6 cellular contexts compared by ENCODE assay signal in genomic region chr19:663682-664117, GRCh38. TPM values are rescaled to one million over a fixed set of nuclear protein-coding genes. Genes with fewer than 3 reads are reported as not detected.
DNase-seq lines count a peak whose midpoint lies in the region; TF ChIP-seq lines count a peak whose summit lies in the region.

No MANE protein-coding gene starts in this region.

- no peak for TF ChIP-seq POLR2A in sigmoid colon (IDR thresholded peaks at IDR 0.05)

- intact Hi-C loops in sigmoid colon (cut with DNase I) = loop anchor here (2.0 to 5.0 kb wide), 4 partner anchors 17 to 134 kb away; partner anchors contain the start of genes FGF22, PALM and PTBP1

- TF ChIP-seq CTCF in sigmoid colon (IDR thresholded peaks at IDR 0.05) = no peak

- WGBS in ectodermal cell, 2 experiments = 87 to 91% methylated on average over 18 of the region's 18 CpGs
- 48 to 62% methylated on average over 18 of the region's 18 CpGs for WGBS in sigmoid colon, 2 donors

- peaks cover 13% of the 10 kb centered on the region for H3K36me3 ChIP-seq in KOPT-K1 (ENCODE audit: insufficient read depth, low read length)
- no peaks in the 10 kb centered on the region for H3K36me3 ChIP-seq in ectodermal cell (ENCODE audit: control insufficient read depth, insufficient read depth, low read length)
- H3K36me3 ChIP-seq in sigmoid colon = no peaks in the 10 kb centered on the region

- peak overlapping the region; percentile 39 for H3K4me3 ChIP-seq in ectodermal cell (ENCODE audit: insufficient read depth, low read depth, low read length)
- peak overlapping the region; percentile 39 to 100 (median 90) for H3K4me3 ChIP-seq in sigmoid colon

- H3K27me3 ChIP-seq in ectodermal cell (ENCODE audit: control insufficient read depth, insufficient read depth, low read length, poor library complexity, severe bottlenecking) (no peaks in the 10 kb centered on the region), sigmoid colon (no peaks in the 10 kb centered on the region)

- H3K9me3 ChIP-seq in KOPT-K1 (ENCODE audit: insufficient read depth, low read length, poor library complexity, severe bottlenecking) (peaks cover 5% of the 10 kb centered on the region), ectodermal cell (ENCODE audit: control insufficient read depth, low read length) (no peaks in the 10 kb centered on the region), sigmoid colon (no peaks in the 10 kb centered on the region)

- peak overlapping the region; percentile 69 for H3K27ac ChIP-seq in KOPT-K1 (ENCODE audit: low read depth, low read length, poor library complexity, severe bottlenecking)
- no peak overlapping the region for H3K27ac ChIP-seq in ectodermal cell (ENCODE audit: insufficient read depth, low read depth, low read length, poor library complexity, severe bottlenecking)
- H3K27ac ChIP-seq in sigmoid colon = peak overlapping the region; percentile 96 to 99 (median 96)

- H3K4me1 ChIP-seq in ectodermal cell (ENCODE audit: control insufficient read depth, insufficient read depth, low read length) (peaks cover 19% of the 10 kb centered on the region), sigmoid colon (peaks cover 0 to 59% (median 55%) of the 10 kb centered on the region in 4 donors)

- no peak for TF ChIP-seq EP300 in sigmoid colon (IDR thresholded peaks at IDR 0.05)

- no peak for DNase-seq in sigmoid colon
- no peak for DNase-seq in stimulated activated naive CD4-positive, alpha-beta T cell treated with Interleukin-2 at 50 U/mL for 16 hours (lab: John Stamatoyannopoulos, UW)
- no peak for DNase-seq in HUDEP-2 (lab: John Stamatoyannopoulos, UW; ENCODE audit: unreplicated experiment in 76 of 76)
- no peak for DNase-seq in stimulated activated CD4-positive, alpha-beta T cell treated with anti-CD3 and anti-CD28 coated beads, Interleukin-15, amount 100 ng/mL, for 24 hours

RNA-seq across cellular contexts. Expression of gene RNF126, which starts 0.7 kb away (rescaled TPM):
- 44.2 TPM for polyA plus RNA-seq in ectodermal cell (2013, experiment 1 of 4)
- 48.1 TPM for polyA plus RNA-seq in ectodermal cell (2013, experiment 2 of 4)
- 51.1 TPM for polyA plus RNA-seq in ectodermal cell (2013, experiment 3 of 4)
- 47.9 TPM for polyA plus RNA-seq in ectodermal cell (2013, experiment 4 of 4)
- 10 to 100 TPM; 39.2 to 57.1 (median 55.5) TPM for total RNA-seq in sigmoid colon
- 10 to 100 TPM; 33.5 to 58.8 (median 35.4) TPM for polyA plus RNA-seq in sigmoid colon

RNA-seq across cellular contexts. Expression of gene FSTL3, which starts 12.5 kb away (rescaled TPM):
- polyA plus RNA-seq in ectodermal cell (2013, experiment 1 of 4) = 7.5 TPM
- 7.2 TPM for polyA plus RNA-seq in ectodermal cell (2013, experiment 2 of 4)
- 8.0 TPM for polyA plus RNA-seq in ectodermal cell (2013, experiment 3 of 4)
- polyA plus RNA-seq in ectodermal cell (2013, experiment 4 of 4) = 7.2 TPM
- total RNA-seq in sigmoid colon = 100 to 1,000 TPM in 2 of 4 donors, 10 to 100 TPM in 2; 35.7 to 118 (median 107) TPM
- 10 to 100 TPM in 1 of 3 donors, 1 to 10 TPM in 2; 1.6 to 17.8 (median 6.0) TPM for polyA plus RNA-seq in sigmoid colon

RNA-seq across cellular contexts. Expression of gene FGF22, which starts 24.0 kb away (rescaled TPM):
- 0.43 TPM for polyA plus RNA-seq in ectodermal cell (2013, experiment 1 of 4)
- polyA plus RNA-seq in ectodermal cell (2013, experiment 2 of 4) = 0.34 TPM
- polyA plus RNA-seq in ectodermal cell (2013, experiment 3 of 4) = 0.53 TPM
- polyA plus RNA-seq in ectodermal cell (2013, experiment 4 of 4) = 0.20 TPM
- total RNA-seq in sigmoid colon = 1 to 10 TPM in 1 of 4 donors, under 1 TPM in 1, not detected in 2; 0.99 to 1.7 TPM
- under 1 TPM in 1 of 3 donors, not detected in 2; 0.20 TPM for polyA plus RNA-seq in sigmoid colon

RNA-seq across cellular contexts. Expression of gene POLRMT, which starts 30.4 kb away (rescaled TPM):
- polyA plus RNA-seq in ectodermal cell (2013, experiment 1 of 4) = 67.1 TPM
- 67.3 TPM for polyA plus RNA-seq in ectodermal cell (2013, experiment 2 of 4)
- polyA plus RNA-seq in ectodermal cell (2013, experiment 3 of 4) = 49.6 TPM
- polyA plus RNA-seq in ectodermal cell (2013, experiment 4 of 4) = 56.8 TPM
- total RNA-seq in sigmoid colon = 10 to 100 TPM; 18.2 to 26.3 (median 22.3) TPM
- polyA plus RNA-seq in sigmoid colon = 10 to 100 TPM; 16.8 to 63.0 (median 30.3) TPM

RNA-seq across cellular contexts. Expression of gene PRSS57, which starts 31.6 kb away (rescaled TPM):
- not detected for polyA plus RNA-seq in ectodermal cell (2013, experiment 1 of 4)
- polyA plus RNA-seq in ectodermal cell (2013, experiment 2 of 4) = not detected
- polyA plus RNA-seq in ectodermal cell (2013, experiment 3 of 4) = not detected
- not detected for polyA plus RNA-seq in ectodermal cell (2013, experiment 4 of 4)
- total RNA-seq in sigmoid colon = not detected
- under 1 TPM in 1 of 3 donors, not detected in 2; 0.15 TPM for polyA plus RNA-seq in sigmoid colon
